In genomic region chr17:46782250-46782953, GRCh38 we compare ENCODE assay signal across 8 cellular contexts. TPM values are rescaled to one million over a fixed set of nuclear protein-coding genes. Genes with fewer than 3 reads are reported as not detected.
A peak's percentile ranks its signal among the peaks of the same experiment; 100 is the strongest.
DNase-seq lines count a peak whose midpoint lies in the region; ATAC-seq and TF ChIP-seq lines count a peak whose summit lies in the region.

No MANE protein-coding gene starts in this region.

- H3K4me3 Mint-ChIP-seq in brain: no peak overlapping the region

- H3K4me1 Mint-ChIP-seq in brain: peaks cover 30% of the 10 kb centered on the region

- H3K27ac ChIP-seq in mesendoderm (ENCODE audit: low read depth, low read length): no peak overlapping the region

- no peak overlapping the region for H2BK15ac ChIP-seq in mesendoderm (replicated peaks; ENCODE audit: low read depth)

- peaks cover 34% of the 10 kb centered on the region for H3K79me1 ChIP-seq in mesendoderm (ENCODE audit: low read length)

- DNase-seq in DMS 273 (lab: John Stamatoyannopoulos, UW; ENCODE audit: unreplicated experiment): peak; percentile 54
- DNase-seq in DMS 273 treated with DMSO at 0.1 percent for 48 hours (lab: John Stamatoyannopoulos, UW): no peak
- DNase-seq in mesendoderm: peak; percentile 81
- DNase-seq in occipital lobe (lab: John Stamatoyannopoulos, UW): no peak
- no peak for DNase-seq in NCI-H1694 (lab: John Stamatoyannopoulos, UW)

- H3K36me3 ChIP-seq in mesendoderm (ENCODE audit: control insufficient read depth, insufficient read depth, low read length): peaks cover 2% of the 10 kb centered on the region

- TF ChIP-seq CTCF in LNCAP (IDR thresholded peaks at IDR 0.05) (peak; percentile 85), brain (conservative IDR thresholded peaks at IDR 0.05) (peak; percentile 44 to 68)

- no peak overlapping the region for H3K18ac ChIP-seq in mesendoderm (ENCODE audit: low read length)

- peak overlapping the region; percentile 71 for H2BK5ac ChIP-seq in mesendoderm (ENCODE audit: low read length)

- no peak overlapping the region for H3K23ac ChIP-seq in mesendoderm (ENCODE audit: low read length)

- H3K27ac Mint-ChIP-seq in brain: peak overlapping the region in 1 of 5 experiments; percentile 28

- WGBS in mesendoderm (ENCODE audit: extremely low coverage, insufficient coverage, low lambda C conversion rate): no CpG with 5 or more reads among the region's 9 CpGs

- H3K27me3 Mint-ChIP-seq in brain: peaks cover 9% of the 10 kb centered on the region

- peak overlapping the region; percentile 40 for H2AK5ac ChIP-seq in mesendoderm (ENCODE audit: low read length)

- peaks cover 26% of the 10 kb centered on the region for H3K79me2 ChIP-seq in mesendoderm (ENCODE audit: control insufficient read depth, insufficient read depth, low read length)

- H3K9ac ChIP-seq in mesendoderm (ENCODE audit: low read length): peak overlapping the region; percentile 31

- H3K4me3 ChIP-seq in mesendoderm (ENCODE audit: low read length): no peak overlapping the region

- no peak for ATAC-seq in GM21360 (IDR thresholded peaks at IDR 0.05; ENCODE audit: unreplicated experiment)

- H3K4me1 ChIP-seq in mesendoderm (ENCODE audit: control insufficient read depth, low read depth, low read length): peaks cover 23% of the 10 kb centered on the region

- H3K36me3 Mint-ChIP-seq in brain: no peaks in the 10 kb centered on the region

- no peaks in the 10 kb centered on the region for H3K27me3 ChIP-seq in mesendoderm (ENCODE audit: insufficient read depth, low read length, poor library complexity)

- H4K5ac ChIP-seq in mesendoderm (ENCODE audit: low read length): no peak overlapping the region

- H3K4me2 ChIP-seq in mesendoderm (ENCODE audit: low read length): no peak overlapping the region

- no peak overlapping the region for H2BK120ac ChIP-seq in mesendoderm (ENCODE audit: low read depth, low read length)

- H3K56ac ChIP-seq in mesendoderm (ENCODE audit: low read length): peak overlapping the region; percentile 70

- no peaks in the 10 kb centered on the region for H3K9me3 Mint-ChIP-seq in brain

- H3K4ac ChIP-seq in mesendoderm (ENCODE audit: low read depth, low read length): no peak overlapping the region

- no peak overlapping the region for H4K8ac ChIP-seq in mesendoderm (ENCODE audit: low read depth, low read length)

RNA-seq across cellular contexts. Expression of gene WNT3, which starts 36.1 kb away (rescaled TPM):
- polyA plus RNA-seq in brain (ENCODE audit: insufficient read depth, low read depth, low replicate concordance): 4.6 TPM
- polyA plus RNA-seq in mesendoderm (2013, experiment 1 of 2): 50.0 TPM
- 49.3 TPM for polyA plus RNA-seq in mesendoderm (2013, experiment 2 of 2)
- 5.1 TPM for total RNA-seq in occipital lobe

Comparison
In these comparisons a context has a peak if more than half of its experiments do, and no peak if none do; other contexts are left out.
1. DNase-seq: peak in DMS 273 (single experiment) and mesendoderm (single experiment); none in DMS 273 treated with DMSO at 0.1 percent for 48 hours (single experiment), occipital lobe (single experiment) and NCI-H1694 (single experiment).